In the genomic region with DNA sequence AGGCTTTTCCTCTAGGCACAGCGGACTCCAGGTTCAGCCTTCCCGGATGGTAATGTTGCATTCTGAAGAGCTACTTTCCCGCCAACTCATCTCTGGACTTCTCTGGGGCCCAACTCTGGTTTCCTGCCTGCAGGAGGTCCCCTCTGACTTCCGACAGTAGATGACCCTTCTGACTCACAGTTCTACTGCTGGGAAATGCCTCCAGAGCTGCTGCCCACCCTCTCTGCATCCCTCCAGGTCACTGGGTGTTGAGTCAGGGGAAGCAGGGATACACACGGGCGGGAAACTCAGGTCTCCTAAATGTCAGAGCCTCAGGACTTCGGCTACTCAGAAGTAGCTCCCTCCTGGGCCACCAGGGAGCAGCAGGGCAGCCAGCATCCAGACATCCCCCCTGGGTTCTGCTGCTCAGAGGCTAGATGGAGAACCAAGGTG, we compare ENCODE assay signal across 8 cellular contexts. TPM values are rescaled to one million over a fixed set of nuclear protein-coding genes. Genes with fewer than 3 reads are reported as not detected.
DNase-seq lines count a peak whose midpoint lies in the region; ATAC-seq and TF ChIP-seq lines count a peak whose summit lies in the region.

No MANE protein-coding gene starts in this region.

- H3K4me3 ChIP-seq in astrocyte of the cerebellum (ENCODE audit: low read depth, low read length): no peak overlapping the region

- ATAC-seq in GM18517 (IDR thresholded peaks at IDR 0.05; ENCODE audit: unreplicated experiment) (no peak), GM21390 (IDR thresholded peaks at IDR 0.05; ENCODE audit: unreplicated experiment) (no peak)

- TF ChIP-seq CTCF in astrocyte of the cerebellum (IDR thresholded peaks at IDR 0.05; ENCODE audit: low read depth, low read length, missing control alignments): peak; percentile 59

- in situ Hi-C loops in astrocyte of the cerebellum (cut with HindIII; ENCODE audit: low sequenced_read_pairs): no loop called here

- DNase-seq in activated T-cell treated with anti-CD3 and anti-CD28 coated beads, Interleukin-2, amount 50 U/mL, for 48 hours: peak; percentile 48 to 59
- no peak for DNase-seq in activated T-cell treated with anti-CD3 and anti-CD28 coated beads, Interleukin-2, amount 50 U/mL, for 1 hour
- DNase-seq in HuH-7.5 (ENCODE audit: low spot score) (peak; percentile 64), astrocyte of the cerebellum (ENCODE audit: low read depth) (no peak), renal cortical epithelial cell (ENCODE audit: low read depth) (peak; percentile 76)
- DNase-seq in effector CD8-positive, alpha-beta T cell (lab: John Stamatoyannopoulos, UW): no peak

RNA-seq across cellular contexts. Expression of a gene that starts 2.1 kb away (rescaled TPM):
- 1.3 and 1.4 TPM in 2 replicates for total RNA-seq in renal cortical epithelial cell

Comparison
In these comparisons a context has a peak if more than half of its experiments do, and no peak if none do; other contexts are left out.
1. DNase-seq: peak in activated T-cell treated with anti-CD3 and anti-CD28 coated beads, Interleukin-2, amount 50 U/mL, for 48 hours (2 of 2), HuH-7.5 (single experiment) and renal cortical epithelial cell (single experiment); none in activated T-cell treated with anti-CD3 and anti-CD28 coated beads, Interleukin-2, amount 50 U/mL, for 1 hour (single experiment), astrocyte of the cerebellum (single experiment) and effector CD8-positive, alpha-beta T cell (single experiment).